Comparison of ENCODE assay signal across 8 cellular contexts in genomic region chr7:17299477-17299991, GRCh38. TPM values are rescaled to one million over a fixed set of nuclear protein-coding genes. Genes with fewer than 3 reads are reported as not detected.
DNase-seq lines count a peak whose midpoint lies in the region; ATAC-seq and TF ChIP-seq lines count a peak whose summit lies in the region.

No MANE protein-coding gene starts in this region.

- H3K4me3 ChIP-seq in LNCaP clone FGC (ENCODE audit: low read depth, low read length) (peak overlapping the region; percentile 59), foreskin fibroblast (ENCODE audit: low read depth in 1 of 2, low read length in 2 of 2) (peak overlapping the region; percentile 86 to 87), osteoblast (ENCODE audit: insufficient read depth, low read length) (peak overlapping the region; percentile 91)

- H2AFZ ChIP-seq in osteoblast (ENCODE audit: low read length), result peak overlapping the region; percentile 22

- no peaks in the 10 kb centered on the region for H3K9me3 ChIP-seq in osteoblast (ENCODE audit: low read depth, low read length)

- peaks cover 19% of the 10 kb centered on the region for H3K36me3 Mint-ChIP-seq in activated CD8-positive, alpha-beta T cell treated with anti-CD3 and anti-CD28 coated beads, Interleukin-2, amount 10 ng/mL, durations not matched to agents 7 days and 5 days (ENCODE audit: low read depth)

- peaks cover 5% of the 10 kb centered on the region for H3K9me3 Mint-ChIP-seq in activated CD8-positive, alpha-beta T cell treated with anti-CD3 and anti-CD28 coated beads, Interleukin-2, amount 10 ng/mL, durations not matched to agents 7 days and 5 days (ENCODE audit: insufficient read depth)

- peak; percentile 23 for ATAC-seq in GM21515 (IDR thresholded peaks at IDR 0.05; ENCODE audit: unreplicated experiment)
- peak; percentile 18 for ATAC-seq in activated CD8-positive, alpha-beta T cell treated with anti-CD3 and anti-CD28 coated beads, Interleukin-2, amount 10 ng/mL, durations not matched to agents 7 days and 5 days

- peaks cover 26% of the 10 kb centered on the region for H4K20me1 ChIP-seq in osteoblast (ENCODE audit: insufficient read depth, low read length)

- peak overlapping the region; percentile 78 for H3K4me2 ChIP-seq in osteoblast (ENCODE audit: insufficient read depth, low read length)

- H3K4me1 ChIP-seq in osteoblast (ENCODE audit: insufficient read depth, low read length), result peaks cover 27% of the 10 kb centered on the region

- peaks cover 63% of the 10 kb centered on the region for H3K79me2 ChIP-seq in osteoblast (ENCODE audit: insufficient read depth, low read length)

- H3K4me1 Mint-ChIP-seq in activated CD8-positive, alpha-beta T cell treated with anti-CD3 and anti-CD28 coated beads, Interleukin-2, amount 10 ng/mL, durations not matched to agents 7 days and 5 days (ENCODE audit: low read depth), result peaks cover 32% of the 10 kb centered on the region

- no peaks in the 10 kb centered on the region for H3K36me3 ChIP-seq in osteoblast (ENCODE audit: insufficient read depth, low read length)

- H3K4me3 Mint-ChIP-seq in activated CD8-positive, alpha-beta T cell treated with anti-CD3 and anti-CD28 coated beads, Interleukin-2, amount 10 ng/mL, durations not matched to agents 7 days and 5 days, result peak overlapping the region; percentile 94

- H3K27me3 Mint-ChIP-seq in activated CD8-positive, alpha-beta T cell treated with anti-CD3 and anti-CD28 coated beads, Interleukin-2, amount 10 ng/mL, durations not matched to agents 7 days and 5 days (ENCODE audit: low read depth), result no peaks in the 10 kb centered on the region

- peak overlapping the region; percentile 89 for H3K27ac ChIP-seq in osteoblast (ENCODE audit: low read depth, low read length)

- POLR2A ChIA-PET in activated CD8-positive, alpha-beta T cell treated with anti-CD3 and anti-CD28 coated beads, Interleukin-2, amount 10 ng/mL, durations not matched to agents 7 days and 5 days (lab: Charles Lee), result interaction anchor here (0.5 to 2.6 kb wide), 12 partner anchors 22 to 525 kb away, joined by 3 to 16 read pairs (median 3); no protein-coding TSS in a partner anchor

- TF ChIP-seq CTCF in LNCaP clone FGC (IDR thresholded peaks at IDR 0.05; ENCODE audit: control insufficient read depth, extremely low read depth, insufficient read depth) (no peak), foreskin fibroblast (IDR thresholded peaks at IDR 0.05; ENCODE audit: low read depth, low read length) (no peak), osteoblast (IDR thresholded peaks at IDR 0.05; ENCODE audit: extremely low read depth, low read depth, low read length) (no peak)

- DNase-seq in COLO668 (lab: John Stamatoyannopoulos, UW; ENCODE audit: unreplicated experiment), result peak; percentile 32
- no peak for DNase-seq in LNCaP clone FGC (ENCODE audit: low read depth)
- DNase-seq in activated CD8-positive, alpha-beta T cell treated with anti-CD3 and anti-CD28 coated beads, Interleukin-2, amount 10 ng/mL, durations not matched to agents 7 days and 5 days, result peak; percentile 45
- peak in 1 of 2 donors; percentile 43 for DNase-seq in foreskin fibroblast
- DNase-seq in osteoblast (ENCODE audit: insufficient read length, low spot score, missing footprints), result peak; percentile 52
- no peak for DNase-seq in NCI-H446 treated with DMSO at 0.1 percent for 48 hours (lab: John Stamatoyannopoulos, UW)
- DNase-seq in NCI-H2107 (lab: John Stamatoyannopoulos, UW), result no peak

- H3K27me3 ChIP-seq in osteoblast (ENCODE audit: insufficient read depth, low read length), result no peaks in the 10 kb centered on the region

- peak overlapping the region; percentile 96 for H3K27ac Mint-ChIP-seq in activated CD8-positive, alpha-beta T cell treated with anti-CD3 and anti-CD28 coated beads, Interleukin-2, amount 10 ng/mL, durations not matched to agents 7 days and 5 days

- CTCF ChIA-PET in activated CD8-positive, alpha-beta T cell treated with anti-CD3 and anti-CD28 coated beads, Interleukin-2, amount 10 ng/mL, durations not matched to agents 7 days and 5 days (lab: Charles Lee), result interaction anchor here (0.9 to 2.3 kb wide), 3 partner anchors 236 to 317 kb away, joined by 3 to 13 read pairs (median 5); no protein-coding TSS in a partner anchor

RNA-seq across cellular contexts. Expression of gene AHR, which starts 1.1 kb away (rescaled TPM):
- 10 to 100 TPM; 39.0 to 43.7 TPM for total RNA-seq in activated CD8-positive, alpha-beta T cell treated with anti-CD3 and anti-CD28 coated beads, Interleukin-2, amount 10 ng/mL, durations not matched to agents 7 days and 5 days
- 274 and 313 TPM in 2 replicates for total RNA-seq in osteoblast

Comparison
In these comparisons a context has a peak if more than half of its experiments do, and no peak if none do; other contexts are left out.
1. DNase-seq: peak in COLO668 (single experiment), activated CD8-positive, alpha-beta T cell treated with anti-CD3 and anti-CD28 coated beads, Interleukin-2, amount 10 ng/mL, durations not matched to agents 7 days and 5 days (single experiment) and osteoblast (single experiment); none in LNCaP clone FGC (single experiment), NCI-H446 treated with DMSO at 0.1 percent for 48 hours (single experiment) and NCI-H2107 (single experiment).
2. Peak in every context shown above with its lines, with median percentiles within 50 percentile points of each other: H3K4me3 ChIP-seq.